Comparison of ENCODE assay signal across 36 cellular contexts in the genomic region with DNA sequence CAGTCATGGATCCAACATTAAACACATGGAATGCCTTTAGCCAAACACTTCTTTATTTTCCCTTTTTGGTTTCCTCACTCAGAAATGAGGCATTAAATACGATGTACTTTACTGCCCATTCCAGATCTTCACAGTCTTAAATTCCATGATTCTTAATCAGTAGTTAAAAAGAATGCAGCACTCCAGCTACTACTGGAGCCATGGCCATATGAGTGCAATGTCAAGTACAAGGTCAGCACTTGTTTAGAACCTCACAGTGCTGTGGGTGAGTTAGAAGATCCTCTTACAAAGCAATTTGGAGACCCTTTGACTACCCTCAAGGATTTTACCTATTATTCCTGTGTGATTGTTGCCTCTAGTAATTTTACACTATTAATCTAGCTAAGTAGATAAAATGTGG.
"Had no signal": no experiment of that assay in that cellular context is flagged by ENCODE, and none has a peak within 500 bp of the region (broad histone marks: within the 10 kb centered on the region; RNA-seq: fewer than 3 reads in every experiment).

No MANE protein-coding gene starts in this region.

- DNase-seq: activated CD4-positive, alpha-beta memory T cell treated with anti-CD3 and anti-CD28 coated beads, Interleukin-2, amount 10 ng/mL, durations not matched to agents 7 days and 5 days; activated CD4-positive, alpha-beta T cell treated with anti-CD3 and anti-CD28 coated beads for 1 hour; activated CD4-positive, alpha-beta T cell treated with anti-CD3 and anti-CD28 coated beads for 36 hours; activated CD4-positive, alpha-beta T cell treated with anti-CD3 and anti-CD28 coated beads for 48 hours; activated CD4-positive, alpha-beta T cell treated with anti-CD3 and anti-CD28 coated beads, Interleukin-2, amount 10 ng/mL, durations not matched to agents 7 days and 5 days; activated CD4-positive, alpha-beta T cell treated with anti-CD3 and anti-CD28 coated beads, Interleukin-2, amount 50 U/mL, for 48 hours; activated CD4-positive, CD25-positive, alpha-beta regulatory T cell; activated CD8-positive, alpha-beta memory T cell treated with anti-CD3 and anti-CD28 coated beads for 24 hours; activated CD8-positive, alpha-beta memory T cell treated with anti-CD3 and anti-CD28 coated beads, Interleukin-2, amount 10 ng/mL, durations not matched to agents 7 days and 5 days; activated CD8-positive, alpha-beta T cell treated with anti-CD3 and anti-CD28 coated beads, Interleukin-2, amount 10 ng/mL, durations not matched to agents 7 days and 5 days; activated effector memory CD4-positive, alpha-beta T cell treated with anti-CD3 and anti-CD28 coated beads, Interleukin-2, amount 50 U/mL, for 16 hours; activated gamma-delta T cell treated with Interleukin-2 at 50 U/mL for 16 hours; activated naive CD4-positive, alpha-beta T cell; activated naive CD4-positive, alpha-beta T cell treated with anti-CD3 and anti-CD28 coated beads for 36 hours; activated naive CD4-positive, alpha-beta T cell treated with anti-CD3 and anti-CD28 coated beads, Interleukin-2, amount 50 U/mL, for 16 hours; activated naive CD8-positive, alpha-beta T cell treated with anti-CD3 and anti-CD28 coated beads for 36 hours; activated T-cell treated with anti-CD3 and anti-CD28 coated beads for 4 hours; activated T-cell treated with anti-CD3 and anti-CD28 coated beads, Interleukin-2, amount 50 U/mL, for 1 hour; activated T-cell treated with anti-CD3 and anti-CD28 coated beads, Interleukin-2, amount 50 U/mL, for 4 hours; activated T-cell treated with anti-CD3 and anti-CD28 coated beads, Interleukin-2, amount 50 U/mL, for 72 hours; adrenal gland; amniotic stem cell; aorta; body of pancreas; brain microvascular endothelial cell; caudate nucleus; cerebellar nuclear complex; T-helper 1 cell; T-helper 2 cell; T-helper 9 cell; WERI-Rb-1 had no signal

- ATAC-seq: activated CD4-positive, alpha-beta T cell treated with anti-CD3 and anti-CD28 coated beads for 36 hours; activated CD4-positive, CD25-positive, alpha-beta regulatory T cell treated with anti-CD3 and anti-CD28 coated beads, Interleukin-2, amount 50 U/mL, for 24 hours; activated CD8-positive, alpha-beta memory T cell treated with anti-CD3 and anti-CD28 coated beads, Interleukin-2, amount 10 ng/mL, durations not matched to agents 7 days and 5 days; activated CD8-positive, alpha-beta T cell treated with anti-CD3 and anti-CD28 coated beads, Interleukin-2, amount 10 ng/mL, durations not matched to agents 7 days and 5 days; activated naive CD4-positive, alpha-beta T cell treated with anti-CD3 and anti-CD28 coated beads, Interleukin-2, amount 50 U/mL, for 72 hours; activated T-cell treated with anti-CD3 and anti-CD28 coated beads, Interleukin-2, amount 50 U/mL, for 4 hours; activated T-cell treated with anti-CD3 and anti-CD28 coated beads, Interleukin-2, amount 50 U/mL, for 72 hours; activated T-helper 17 cell treated with anti-CD3 and anti-CD28 coated beads, Interleukin-2, amount 50 U/mL, for 72 hours; body of pancreas; WTC11 had no signal

- H3K4me1 ChIP-seq: adrenal gland, breast epithelium had no signal

- H3K4me3 ChIP-seq: adrenal gland, body of pancreas, breast epithelium had no signal

- H3K36me3 ChIP-seq: adrenal gland, brain microvascular endothelial cell, breast epithelium, WERI-Rb-1 had no signal

- H3K27ac ChIP-seq: adrenal gland, body of pancreas, brain microvascular endothelial cell, breast epithelium, WERI-Rb-1 had no signal

- H3K9me3 ChIP-seq: adrenal gland, body of pancreas, breast epithelium had no signal

- H3K27me3 ChIP-seq: adrenal gland, body of pancreas, brain microvascular endothelial cell, breast epithelium had no signal
